ENCODE assay signal across 1 cellular context in the genomic region with DNA sequence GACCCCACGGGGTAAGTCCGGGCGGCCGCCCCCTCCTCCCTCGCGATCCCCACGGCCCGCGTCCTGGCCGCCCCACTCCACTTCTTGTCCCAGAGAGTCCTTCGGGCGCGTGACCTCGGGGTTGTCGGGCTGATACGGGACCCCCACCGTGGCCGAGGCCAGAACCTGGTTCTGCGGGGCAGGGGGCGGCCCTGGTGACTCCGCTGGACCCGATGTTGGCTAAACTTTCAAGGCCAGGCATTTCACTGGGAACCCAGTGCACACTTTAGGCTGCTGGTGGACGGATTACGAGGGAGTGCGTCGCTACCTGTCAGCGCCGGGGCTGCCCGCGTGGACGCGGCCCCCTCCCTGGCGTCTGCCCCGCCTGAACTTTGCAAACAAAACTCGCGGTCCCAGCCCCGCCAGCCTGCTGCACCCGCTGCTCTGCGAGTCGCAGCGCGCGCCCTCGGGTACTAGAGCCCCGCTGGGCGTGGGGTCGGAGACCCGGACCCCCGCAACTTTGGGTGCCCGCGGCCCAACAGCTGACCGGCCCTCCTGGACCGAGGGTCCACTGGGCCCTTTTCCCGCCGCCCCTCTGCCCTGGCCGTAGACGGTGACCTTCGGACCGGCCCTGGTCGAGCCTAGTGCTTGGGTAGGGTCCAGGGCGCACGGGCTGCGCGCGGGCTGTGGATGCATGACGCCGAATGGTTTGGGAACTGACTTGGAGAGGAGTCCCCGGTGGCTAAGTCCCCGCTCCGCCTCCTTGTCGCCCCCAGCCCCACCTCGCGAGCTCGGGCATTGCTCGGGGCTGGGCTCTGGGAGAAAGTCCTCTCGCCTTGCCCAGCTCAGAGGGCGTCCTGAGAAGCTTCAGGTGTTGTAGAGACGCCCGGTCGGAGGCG.
A peak's percentile ranks its signal among the peaks of the same experiment; 100 is the strongest.
TF ChIP-seq lines count a peak whose summit lies in the region.

No MANE protein-coding gene starts in this region.

TF ChIP-seq in HepG2, 621 proteins besides CTCF, POLR2A, EP300 and RAD21 (continued from another document and continues in another):
- TF ChIP-seq, protein P1, sequence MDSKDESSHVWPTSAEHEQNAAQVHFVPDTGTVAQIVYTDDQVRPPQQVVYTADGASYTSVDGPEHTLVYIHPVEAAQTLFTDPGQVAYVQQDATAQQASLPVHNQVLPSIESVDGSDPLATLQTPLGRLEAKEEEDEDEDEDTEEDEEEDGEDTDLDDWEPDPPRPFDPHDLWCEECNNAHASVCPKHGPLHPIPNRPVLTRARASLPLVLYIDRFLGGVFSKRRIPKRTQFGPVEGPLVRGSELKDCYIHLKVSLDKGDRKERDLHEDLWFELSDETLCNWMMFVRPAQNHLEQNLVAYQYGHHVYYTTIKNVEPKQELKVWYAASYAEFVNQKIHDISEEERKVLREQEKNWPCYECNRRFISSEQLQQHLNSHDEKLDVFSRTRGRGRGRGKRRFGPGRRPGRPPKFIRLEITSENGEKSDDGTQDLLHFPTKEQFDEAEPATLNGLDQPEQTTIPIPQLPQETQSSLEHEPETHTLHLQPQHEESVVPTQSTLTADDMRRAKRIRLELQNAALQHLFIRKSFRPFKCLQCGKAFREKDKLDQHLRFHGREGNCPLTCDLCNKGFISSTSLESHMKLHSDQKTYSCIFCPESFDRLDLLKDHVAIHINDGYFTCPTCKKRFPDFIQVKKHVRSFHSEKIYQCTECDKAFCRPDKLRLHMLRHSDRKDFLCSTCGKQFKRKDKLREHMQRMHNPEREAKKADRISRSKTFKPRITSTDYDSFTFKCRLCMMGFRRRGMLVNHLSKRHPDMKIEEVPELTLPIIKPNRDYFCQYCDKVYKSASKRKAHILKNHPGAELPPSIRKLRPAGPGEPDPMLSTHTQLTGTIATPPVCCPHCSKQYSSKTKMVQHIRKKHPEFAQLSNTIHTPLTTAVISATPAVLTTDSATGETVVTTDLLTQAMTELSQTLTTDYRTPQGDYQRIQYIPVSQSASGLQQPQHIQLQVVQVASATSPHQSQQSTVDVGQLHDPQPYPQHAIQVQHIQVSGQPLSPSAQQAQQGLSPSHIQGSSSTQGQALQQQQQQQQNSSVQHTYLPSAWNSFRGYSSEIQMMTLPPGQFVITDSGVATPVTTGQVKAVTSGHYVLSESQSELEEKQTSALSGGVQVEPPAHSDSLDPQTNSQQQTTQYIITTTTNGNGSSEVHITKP (CRISPR knock-in tag; IDR thresholded peaks at IDR 0.05; ENCODE audit: low read depth), result no peak
- TF ChIP-seq ZIK1 (CRISPR knock-in tag; IDR thresholded peaks at IDR 0.05; ENCODE audit: borderline replicate concordance, low read depth), result no peak
- peak; percentile 91 for TF ChIP-seq REL (CRISPR knock-in tag; conservative IDR thresholded peaks at IDR 0.05)
- TF ChIP-seq, protein P2, sequence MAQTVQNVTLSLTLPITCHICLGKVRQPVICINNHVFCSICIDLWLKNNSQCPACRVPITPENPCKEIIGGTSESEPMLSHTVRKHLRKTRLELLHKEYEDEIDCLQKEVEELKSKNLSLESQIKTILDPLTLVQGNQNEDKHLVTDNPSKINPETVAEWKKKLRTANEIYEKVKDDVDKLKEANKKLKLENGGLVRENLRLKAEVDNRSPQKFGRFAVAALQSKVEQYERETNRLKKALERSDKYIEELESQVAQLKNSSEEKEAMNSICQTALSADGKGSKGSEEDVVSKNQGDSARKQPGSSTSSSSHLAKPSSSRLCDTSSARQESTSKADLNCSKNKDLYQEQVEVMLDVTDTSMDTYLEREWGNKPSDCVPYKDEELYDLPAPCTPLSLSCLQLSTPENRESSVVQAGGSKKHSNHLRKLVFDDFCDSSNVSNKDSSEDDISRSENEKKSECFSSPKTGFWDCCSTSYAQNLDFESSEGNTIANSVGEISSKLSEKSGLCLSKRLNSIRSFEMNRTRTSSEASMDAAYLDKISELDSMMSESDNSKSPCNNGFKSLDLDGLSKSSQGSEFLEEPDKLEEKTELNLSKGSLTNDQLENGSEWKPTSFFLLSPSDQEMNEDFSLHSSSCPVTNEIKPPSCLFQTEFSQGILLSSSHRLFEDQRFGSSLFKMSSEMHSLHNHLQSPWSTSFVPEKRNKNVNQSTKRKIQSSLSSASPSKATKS (CRISPR knock-in tag; IDR thresholded peaks at IDR 0.05), result no peak
- TF ChIP-seq HNF4A (CRISPR knock-in tag; IDR thresholded peaks at IDR 0.05), result peak; percentile 97
- no peak for TF ChIP-seq ZNF644 (CRISPR knock-in tag; IDR thresholded peaks at IDR 0.05; ENCODE audit: low read depth)
- peak; percentile 70; the same call in 1 of the 2 replicates for TF ChIP-seq TBX2 (CRISPR knock-in tag; IDR thresholded peaks at IDR 0.05; ENCODE audit: borderline replicate concordance)
- no peak for TF ChIP-seq LCORL (IDR thresholded peaks at IDR 0.05)
- TF ChIP-seq LCORL (CRISPR knock-in tag; IDR thresholded peaks at IDR 0.05), result peak; percentile 93
- peak; percentile 77 for TF ChIP-seq MEIS2 (CRISPR knock-in tag; IDR thresholded peaks at IDR 0.05)
- TF ChIP-seq KLF13 (CRISPR knock-in tag; IDR thresholded peaks at IDR 0.05), result no peak
- no peak; the same call in 1 of the 2 replicates for TF ChIP-seq ZGPAT (CRISPR knock-in tag; IDR thresholded peaks at IDR 0.05)
- no peak for TF ChIP-seq RCOR2 (CRISPR knock-in tag; IDR thresholded peaks at IDR 0.05)
- TF ChIP-seq, protein P3, sequence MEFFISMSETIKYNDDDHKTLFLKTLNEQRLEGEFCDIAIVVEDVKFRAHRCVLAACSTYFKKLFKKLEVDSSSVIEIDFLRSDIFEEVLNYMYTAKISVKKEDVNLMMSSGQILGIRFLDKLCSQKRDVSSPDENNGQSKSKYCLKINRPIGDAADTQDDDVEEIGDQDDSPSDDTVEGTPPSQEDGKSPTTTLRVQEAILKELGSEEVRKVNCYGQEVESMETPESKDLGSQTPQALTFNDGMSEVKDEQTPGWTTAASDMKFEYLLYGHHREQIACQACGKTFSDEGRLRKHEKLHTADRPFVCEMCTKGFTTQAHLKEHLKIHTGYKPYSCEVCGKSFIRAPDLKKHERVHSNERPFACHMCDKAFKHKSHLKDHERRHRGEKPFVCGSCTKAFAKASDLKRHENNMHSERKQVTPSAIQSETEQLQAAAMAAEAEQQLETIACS (CRISPR knock-in tag; IDR thresholded peaks at IDR 0.05), result peak; percentile 62
- TF ChIP-seq GMEB2 (CRISPR knock-in tag; IDR thresholded peaks at IDR 0.05; ENCODE audit: low read depth), result no peak
- TF ChIP-seq, protein P4, sequence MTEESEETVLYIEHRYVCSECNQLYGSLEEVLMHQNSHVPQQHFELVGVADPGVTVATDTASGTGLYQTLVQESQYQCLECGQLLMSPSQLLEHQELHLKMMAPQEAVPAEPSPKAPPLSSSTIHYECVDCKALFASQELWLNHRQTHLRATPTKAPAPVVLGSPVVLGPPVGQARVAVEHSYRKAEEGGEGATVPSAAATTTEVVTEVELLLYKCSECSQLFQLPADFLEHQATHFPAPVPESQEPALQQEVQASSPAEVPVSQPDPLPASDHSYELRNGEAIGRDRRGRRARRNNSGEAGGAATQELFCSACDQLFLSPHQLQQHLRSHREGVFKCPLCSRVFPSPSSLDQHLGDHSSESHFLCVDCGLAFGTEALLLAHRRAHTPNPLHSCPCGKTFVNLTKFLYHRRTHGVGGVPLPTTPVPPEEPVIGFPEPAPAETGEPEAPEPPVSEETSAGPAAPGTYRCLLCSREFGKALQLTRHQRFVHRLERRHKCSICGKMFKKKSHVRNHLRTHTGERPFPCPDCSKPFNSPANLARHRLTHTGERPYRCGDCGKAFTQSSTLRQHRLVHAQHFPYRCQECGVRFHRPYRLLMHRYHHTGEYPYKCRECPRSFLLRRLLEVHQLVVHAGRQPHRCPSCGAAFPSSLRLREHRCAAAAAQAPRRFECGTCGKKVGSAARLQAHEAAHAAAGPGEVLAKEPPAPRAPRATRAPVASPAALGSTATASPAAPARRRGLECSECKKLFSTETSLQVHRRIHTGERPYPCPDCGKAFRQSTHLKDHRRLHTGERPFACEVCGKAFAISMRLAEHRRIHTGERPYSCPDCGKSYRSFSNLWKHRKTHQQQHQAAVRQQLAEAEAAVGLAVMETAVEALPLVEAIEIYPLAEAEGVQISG (CRISPR knock-in tag; IDR thresholded peaks at IDR 0.05), result peak; percentile 71; the same call in 1 of the 2 replicates
- TF ChIP-seq, protein P5, sequence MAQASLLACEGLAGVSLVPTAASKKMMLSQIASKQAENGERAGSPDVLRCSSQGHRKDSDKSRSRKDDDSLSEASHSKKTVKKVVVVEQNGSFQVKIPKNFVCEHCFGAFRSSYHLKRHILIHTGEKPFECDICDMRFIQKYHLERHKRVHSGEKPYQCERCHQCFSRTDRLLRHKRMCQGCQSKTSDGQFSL (CRISPR knock-in tag; IDR thresholded peaks at IDR 0.05), result peak; percentile 61; the same call in 1 of the 2 replicates
- TF ChIP-seq, protein P6, sequence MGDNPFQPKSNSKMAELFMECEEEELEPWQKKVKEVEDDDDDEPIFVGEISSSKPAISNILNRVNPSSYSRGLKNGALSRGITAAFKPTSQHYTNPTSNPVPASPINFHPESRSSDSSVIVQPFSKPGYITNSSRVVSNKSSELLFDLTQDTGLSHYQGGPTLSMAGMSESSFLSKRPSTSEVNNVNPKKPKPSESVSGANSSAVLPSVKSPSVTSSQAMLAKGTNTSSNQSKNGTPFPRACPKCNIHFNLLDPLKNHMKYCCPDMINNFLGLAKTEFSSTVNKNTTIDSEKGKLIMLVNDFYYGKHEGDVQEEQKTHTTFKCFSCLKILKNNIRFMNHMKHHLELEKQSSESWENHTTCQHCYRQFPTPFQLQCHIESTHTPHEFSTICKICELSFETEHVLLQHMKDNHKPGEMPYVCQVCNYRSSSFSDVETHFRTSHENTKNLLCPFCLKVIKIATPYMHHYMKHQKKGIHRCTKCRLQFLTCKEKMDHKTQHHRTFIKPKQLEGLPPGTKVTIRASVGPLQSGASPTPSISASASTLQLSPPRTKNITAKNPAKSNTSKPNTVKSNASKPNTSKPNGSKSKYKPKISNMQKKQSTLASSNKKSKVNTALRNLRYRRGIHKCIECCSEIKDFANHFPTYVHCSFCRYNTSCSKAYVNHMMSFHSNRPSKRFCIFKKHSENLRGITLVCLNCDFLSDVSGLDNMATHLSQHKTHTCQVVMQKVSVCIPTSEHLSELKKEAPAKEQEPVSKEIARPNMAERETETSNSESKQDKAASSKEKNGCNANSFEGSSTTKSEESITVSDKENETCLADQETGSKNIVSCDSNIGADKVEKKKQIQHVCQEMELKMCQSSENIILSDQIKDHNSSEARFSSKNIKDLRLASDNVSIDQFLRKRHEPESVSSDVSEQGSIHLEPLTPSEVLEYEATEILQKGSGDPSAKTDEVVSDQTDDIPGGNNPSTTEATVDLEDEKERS (CRISPR knock-in tag; IDR thresholded peaks at IDR 0.05), result 0 out of 2 replicates have a peak, but pooled peaks have one; percentile 11
- no peak for TF ChIP-seq MAFF (IDR thresholded peaks at IDR 0.05; ENCODE audit: low read depth, low read length)
- no peak for TF ChIP-seq ZBTB3 (CRISPR knock-in tag; IDR thresholded peaks at IDR 0.05; ENCODE audit: borderline replicate concordance, low read depth)
- peak; percentile 86 for TF ChIP-seq PHF8 (CRISPR knock-in tag; IDR thresholded peaks at IDR 0.05)
- 0 out of 2 replicates have a peak, but pooled peaks have one; percentile 33 for TF ChIP-seq SP140L (CRISPR knock-in tag; IDR thresholded peaks at IDR 0.05; ENCODE audit: borderline replicate concordance)
- TF ChIP-seq SALL1 (CRISPR knock-in tag; IDR thresholded peaks at IDR 0.05), result peak; percentile 78
- TF ChIP-seq CBX5 (CRISPR knock-in tag; IDR thresholded peaks at IDR 0.05; ENCODE audit: borderline replicate concordance), result 0 out of 2 replicates have a peak, but pooled peaks have one; percentile 53
- TF ChIP-seq, protein P7, sequence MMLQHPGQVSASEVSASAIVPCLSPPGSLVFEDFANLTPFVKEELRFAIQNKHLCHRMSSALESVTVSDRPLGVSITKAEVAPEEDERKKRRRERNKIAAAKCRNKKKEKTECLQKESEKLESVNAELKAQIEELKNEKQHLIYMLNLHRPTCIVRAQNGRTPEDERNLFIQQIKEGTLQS (CRISPR knock-in tag; IDR thresholded peaks at IDR 0.05), result peak; percentile 43
- no peak for TF ChIP-seq AFF4 (CRISPR knock-in tag; IDR thresholded peaks at IDR 0.05)
- TF ChIP-seq CREBL2 (CRISPR knock-in tag; IDR thresholded peaks at IDR 0.05; ENCODE audit: borderline replicate concordance), result no peak
